In genomic region chr20:41969656-41970055, GRCh38 we compare ENCODE assay signal across 3 cellular contexts.
TF ChIP-seq lines count a peak whose summit lies in the region.

No MANE protein-coding gene starts in this region.

TF ChIP-seq in SK-N-SH, 30 proteins besides CTCF, POLR2A, EP300 and RAD21 (continued from another document):
- TF ChIP-seq PBX3 (IDR thresholded peaks at IDR 0.05) (no peak), REST (IDR thresholded peaks at IDR 0.05; ENCODE audit: low read depth, low read length) (no peak), FOXM1 (IDR thresholded peaks at IDR 0.05; ENCODE audit: low read depth) (no peak), GATA2 (CRISPR knock-in tag; IDR thresholded peaks at IDR 0.05) (no peak), TEAD4 (IDR thresholded peaks at IDR 0.05; ENCODE audit: borderline replicate concordance, insufficient read depth) (no peak), TCF12 (IDR thresholded peaks at IDR 0.05) (no peak), EZH2phosphoT487 (IDR thresholded peaks at IDR 0.05; ENCODE audit: borderline replicate concordance, low read depth) (no peak)
TF ChIP-seq in SK-N-SH: peak in this region for 0.

TF ChIP-seq in SK-N-SH treated with all-trans-retinoic acid at 6 μM for 48 hours, 23 proteins besides CTCF, POLR2A, EP300 and RAD21 (continued from another document):
- TF ChIP-seq TCF4 (CRISPR knock-in tag; IDR thresholded peaks at IDR 0.05; ENCODE audit: borderline replicate concordance) (no peak), GLIS3 (CRISPR knock-in tag; IDR thresholded peaks at IDR 0.05) (no peak), ZNF565 (CRISPR knock-in tag; conservative IDR thresholded peaks at IDR 0.05; ENCODE audit: low read depth) (no peak), SNAI2 (CRISPR knock-in tag; IDR thresholded peaks at IDR 0.05) (no peak), ESRRG (CRISPR knock-in tag; IDR thresholded peaks at IDR 0.05) (no peak), ZFP3 (CRISPR knock-in tag; IDR thresholded peaks at IDR 0.05) (no peak), PPARA (CRISPR knock-in tag; IDR thresholded peaks at IDR 0.05; ENCODE audit: borderline replicate concordance) (no peak), ZC3H10 (CRISPR knock-in tag; IDR thresholded peaks at IDR 0.05) (no peak), TSHZ2 (CRISPR knock-in tag; IDR thresholded peaks at IDR 0.05) (no peak), CSRNP3 (CRISPR knock-in tag; IDR thresholded peaks at IDR 0.05) (no peak), POU6F1 (CRISPR knock-in tag; IDR thresholded peaks at IDR 0.05; ENCODE audit: borderline replicate concordance, low read depth) (no peak), PATZ1 (CRISPR knock-in tag; IDR thresholded peaks at IDR 0.05; ENCODE audit: borderline replicate concordance) (no peak), ZNF70 (CRISPR knock-in tag; IDR thresholded peaks at IDR 0.05) (no peak), CREB5 (CRISPR knock-in tag; IDR thresholded peaks at IDR 0.05; ENCODE audit: low read depth) (no peak)

TF ChIP-seq in H1, 55 proteins besides CTCF, POLR2A, EP300 and RAD21:
- TF ChIP-seq CHD7 (IDR thresholded peaks at IDR 0.05; ENCODE audit: insufficient replicate concordance, low read length) (no peak), KDM5A (IDR thresholded peaks at IDR 0.05; ENCODE audit: low read length) (no peak), FOSL1 (IDR thresholded peaks at IDR 0.05; ENCODE audit: insufficient read depth, low read depth, low read length) (no peak), KDM1A (IDR thresholded peaks at IDR 0.05; ENCODE audit: borderline replicate concordance, low read length) (no peak), RXRA (IDR thresholded peaks at IDR 0.05; ENCODE audit: insufficient read depth, low read depth, low read length) (no peak), ATF2 (IDR thresholded peaks at IDR 0.05; ENCODE audit: low read length) (no peak), E2F6 (IDR thresholded peaks at IDR 0.05) (no peak), PHF8 (conservative IDR thresholded peaks at IDR 0.05; ENCODE audit: low read depth, low read length) (no peak), GTF2F1 (IDR thresholded peaks at IDR 0.05; ENCODE audit: borderline replicate concordance, low read depth, low read length) (no peak), POLR2AphosphoS5 (IDR thresholded peaks at IDR 0.05; ENCODE audit: low read depth, low read length) (no peak), TCF12 (IDR thresholded peaks at IDR 0.05; ENCODE audit: low read depth, low read length) (no peak), SP2 (IDR thresholded peaks at IDR 0.05; ENCODE audit: low read length) (no peak), CEBPB (IDR thresholded peaks at IDR 0.05; ENCODE audit: low read depth, low read length) (no peak)
